ENCODE assay signal across 25 cellular contexts in the genomic region with DNA sequence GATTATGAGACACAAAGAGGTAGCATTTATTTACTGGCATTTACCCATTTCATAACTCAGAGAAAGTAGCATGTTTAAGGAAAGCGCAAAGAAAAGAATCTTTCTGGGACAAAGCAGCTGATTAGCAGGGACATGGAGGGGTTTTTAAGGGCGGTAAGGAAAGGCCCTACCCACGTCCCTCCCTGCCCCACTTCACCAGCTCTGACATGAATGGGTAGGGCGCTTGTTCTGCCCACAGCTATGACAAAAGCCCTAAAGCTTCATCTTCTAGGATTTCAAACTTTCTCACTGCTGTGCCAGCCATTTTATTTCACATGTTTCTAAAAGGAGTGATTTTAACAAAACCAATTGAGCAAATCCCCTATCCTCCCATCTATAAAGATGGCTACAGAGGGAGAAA.
"Had no signal": no experiment of that assay in that cellular context is flagged by ENCODE, and none has a peak within 500 bp of the region (broad histone marks: within the 10 kb centered on the region; RNA-seq: fewer than 3 reads in every experiment).

No MANE protein-coding gene starts in this region.

- ATAC-seq: gastrocnemius medialis; heart right ventricle; left lung; lower lobe of right lung; natural killer cell treated with Interleukin-12 subunit alpha and Interleukin-12 subunit beta and Interleukin-15 and Interleukin-18, amount 100 ng/mL, for 72 hours; stimulated activated naive B cell treated with anti-CD40 and anti-IgM and Interleukin-4, amounts not matched to agents 10 μg/mL and 1 μg/mL and 100 μg/mL, for 72 hours; stimulated activated naive CD8-positive, alpha-beta T cell treated with anti-CD3 and anti-CD28 coated beads, Interleukin-15, amount 100 ng/mL, for 72 hours had no signal

- H3K9me3 ChIP-seq: gastrocnemius medialis, heart right ventricle, left lung, lower lobe of right lung, ovary, right atrium auricular region, sigmoid colon, thoracic aorta, transverse colon had no signal

- H3K4me1 ChIP-seq: left lung, neural progenitor cell had no signal

- H3K36me3 ChIP-seq: gastrocnemius medialis, heart right ventricle, left lung, lower lobe of right lung, neural progenitor cell, ovary, right atrium auricular region, sigmoid colon, thoracic aorta, transverse colon had no signal

- H3K4me3 ChIP-seq: dorsolateral prefrontal cortex, gastrocnemius medialis, heart right ventricle, left lung, lower lobe of right lung, neural progenitor cell, ovary, right atrium auricular region, sigmoid colon, skin epidermis, thoracic aorta, transverse colon had no signal

- DNase-seq: cortex of kidney; dorsolateral prefrontal cortex; effector CD8-positive, alpha-beta T cell; gastrocnemius medialis; heart right ventricle; hypothalamus; islet precursor cell; left lung; lower lobe of right lung; mesenchymal stem cell; midbrain; nucleus accumbens; ovary; sigmoid colon; stimulated activated CD4-positive, alpha-beta T cell treated with anti-CD3 and anti-CD28 coated beads, Interleukin-2, amount 100 ng/mL, for 24 hours; stimulated activated CD4-positive, alpha-beta T cell treated with anti-CD3 and anti-CD28 coated beads, Interleukin-4, amount 100 ng/mL, for 4 hours; stimulated activated naive B cell treated with anti-CD40 and anti-IgM and Interleukin-4, amounts not matched to agents 10 μg/mL and 1 μg/mL and 100 μg/mL, for 72 hours; stimulated activated naive CD8-positive, alpha-beta T cell treated with anti-CD3 and anti-CD28 coated beads, Interleukin-15, amount 100 ng/mL, for 72 hours; substantia nigra; transverse colon had no signal

- H3K27ac ChIP-seq: dorsolateral prefrontal cortex, gastrocnemius medialis, heart right ventricle, left lung, lower lobe of right lung, neural progenitor cell, ovary, right atrium auricular region, sigmoid colon, skin epidermis, thoracic aorta, transverse colon had no signal

- H3K27me3 ChIP-seq: dorsolateral prefrontal cortex, gastrocnemius medialis, heart right ventricle, left lung, neural progenitor cell, ovary, right atrium auricular region, sigmoid colon, transverse colon had no signal
